In the genomic region with DNA sequence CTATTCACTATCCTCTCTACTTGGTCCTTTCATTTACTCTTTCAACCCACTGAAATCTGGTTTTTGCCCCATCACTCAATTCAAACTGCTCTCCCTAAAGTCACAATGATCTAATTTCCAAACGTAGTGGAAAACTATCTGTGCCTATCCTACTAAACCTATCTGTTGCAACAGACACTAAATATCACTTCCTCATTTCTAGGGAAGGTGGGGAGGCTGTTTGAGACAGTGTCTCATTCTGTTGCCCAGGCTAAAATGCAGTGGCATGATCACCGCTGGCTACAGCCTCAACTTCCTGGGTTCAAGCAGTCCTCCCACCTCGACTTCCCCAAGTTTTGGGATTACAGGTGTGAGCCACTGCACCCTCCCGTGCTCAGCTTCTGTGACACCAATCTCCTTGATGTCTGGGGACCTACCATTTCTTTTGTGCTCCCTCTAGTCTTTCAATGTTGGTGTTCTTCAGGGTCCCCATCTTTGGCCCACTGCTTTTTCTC, we compare ENCODE assay signal across 13 cellular contexts. TPM values are rescaled to one million over a fixed set of nuclear protein-coding genes. Genes with fewer than 3 reads are reported as not detected.
DNase-seq lines count a peak whose midpoint lies in the region; ATAC-seq and TF ChIP-seq lines count a peak whose summit lies in the region.
"Had no signal": no experiment of that assay in that cellular context is flagged by ENCODE, and none has a peak within 500 bp of the region (broad histone marks: within the 10 kb centered on the region; RNA-seq: fewer than 3 reads in every experiment).

No MANE protein-coding gene starts in this region.

- H3K9me2 ChIP-seq in GM23338 (ENCODE audit: insufficient read depth) = no peaks in the 10 kb centered on the region

- in situ Hi-C loops in GM13976 (cut with MboI; ENCODE audit: low sequenced_read_pairs, unreplicated experiment) = no loop called here
- in situ Hi-C loops in brain microvascular endothelial cell (cut with HindIII; ENCODE audit: low pct_ligation_motif_present, low sequenced_read_pairs) = no loop called here

- H3K36me3 ChIP-seq in lower lobe of right lung = no peaks in the 10 kb centered on the region
- no peaks in the 10 kb centered on the region for H3K36me3 ChIP-seq in brain microvascular endothelial cell (replicated peaks)
- H3K36me3 ChIP-seq in GM23338 (ENCODE audit: insufficient read depth) = no peaks in the 10 kb centered on the region
- H3K36me3 ChIP-seq: left lung had no signal

- H3K27me3 Mint-ChIP-seq in GM23338 (ENCODE audit: insufficient read depth, low read depth, poor library complexity) = peaks cover 2% of the 10 kb centered on the region
- H3K27me3 Mint-ChIP-seq: activated naive CD8-positive, alpha-beta T cell treated with anti-CD3 and anti-CD28 coated beads, Interleukin-2, amount 50 U/mL, for 24 hours had no signal

- no peaks in the 10 kb centered on the region; the same call in 2 of the 3 replicates for H3K36me3 Mint-ChIP-seq in GM23338 (ENCODE audit: low read depth)

- H4K20me1 ChIP-seq in GM23338 (replicated peaks; ENCODE audit: insufficient read depth) = peaks cover 31% of the 10 kb centered on the region

- H3K27me3 ChIP-seq in lower lobe of right lung (ENCODE audit: low read depth) (no peaks in the 10 kb centered on the region), brain microvascular endothelial cell (replicated peaks) (no peaks in the 10 kb centered on the region), GM23338 (ENCODE audit: insufficient read depth) (no peaks in the 10 kb centered on the region)
- H3K27me3 ChIP-seq: dorsolateral prefrontal cortex, left lung had no signal

- H3K79me2 ChIP-seq in GM23338 (replicated peaks; ENCODE audit: insufficient read depth) = peaks cover 100% of the 10 kb centered on the region

- H3K9me3 ChIP-seq in lower lobe of right lung = no peaks in the 10 kb centered on the region
- H3K9me3 ChIP-seq: left lung had no signal

- H3K9me3 Mint-ChIP-seq in GM23338 = no peaks in the 10 kb centered on the region; the same call in 2 of the 3 replicates
- H3K9me3 Mint-ChIP-seq: activated naive CD8-positive, alpha-beta T cell treated with anti-CD3 and anti-CD28 coated beads, Interleukin-2, amount 50 U/mL, for 24 hours had no signal

- H3K27ac ChIP-seq in lower lobe of right lung (no peak overlapping the region), brain microvascular endothelial cell (no peak overlapping the region), GM23338 (ENCODE audit: low read depth) (no peak overlapping the region)
- H3K27ac ChIP-seq: dorsolateral prefrontal cortex, left lung had no signal

- intact Hi-C loops in lower lobe of right lung (cut with DNase I) = no loop called here

- no peak overlapping the region for H3K27ac Mint-ChIP-seq in GM23338
- H3K27ac Mint-ChIP-seq: activated naive CD8-positive, alpha-beta T cell treated with anti-CD3 and anti-CD28 coated beads, Interleukin-2, amount 50 U/mL, for 24 hours had no signal

- ATAC-seq in HG03175 (IDR thresholded peaks at IDR 0.05; ENCODE audit: unreplicated experiment) (peak; percentile 58), lower lobe of right lung (peak; percentile 51 to 66), GM23338 (no peak)
- ATAC-seq: activated naive CD8-positive, alpha-beta T cell treated with anti-CD3 and anti-CD28 coated beads, Interleukin-2, amount 50 U/mL, for 24 hours; left lung had no signal

- TF ChIP-seq CTCF in GM13976 (IDR thresholded peaks at IDR 0.05; ENCODE audit: borderline replicate concordance, control extremely low read depth, extremely low read depth, insufficient read depth, missing control alignments) (no peak), lower lobe of right lung (IDR thresholded peaks at IDR 0.05) (no peak), brain microvascular endothelial cell (IDR thresholded peaks at IDR 0.05; ENCODE audit: low read depth, low read length, missing control alignments) (no peak), GM23338 (conservative IDR thresholded peaks at IDR 0.05; ENCODE audit: low read depth in 2 of 2) (no peak)

- no peaks in the 10 kb centered on the region for H3F3A ChIP-seq in GM23338 (replicated peaks; ENCODE audit: low read depth)

- H2AFZ ChIP-seq in GM23338 = no peak overlapping the region

- H3K4me1 ChIP-seq in lower lobe of right lung (peaks cover 47% of the 10 kb centered on the region), GM23338 (ENCODE audit: insufficient read depth) (peaks cover 11% of the 10 kb centered on the region)

- no peak overlapping the region for H3K4me3 Mint-ChIP-seq in GM23338
- H3K4me3 Mint-ChIP-seq: activated naive CD8-positive, alpha-beta T cell treated with anti-CD3 and anti-CD28 coated beads, Interleukin-2, amount 50 U/mL, for 24 hours had no signal

- no peak overlapping the region for H3K4me2 ChIP-seq in GM23338

- peaks cover 18% of the 10 kb centered on the region for H3K4me1 Mint-ChIP-seq in GM23338

- H3K4me3 ChIP-seq in lower lobe of right lung (no peak overlapping the region), brain microvascular endothelial cell (ENCODE audit: low read depth, low read length) (no peak overlapping the region), GM23338 (no peak overlapping the region)
- H3K4me3 ChIP-seq: dorsolateral prefrontal cortex, left lung had no signal

- peak; percentile 40 for DNase-seq in GM13976 (ENCODE audit: low spot score)
- DNase-seq in RPMI8226 = peak; percentile 43
- DNase-seq in lower lobe of right lung = no peak
- no peak for DNase-seq in OCI-M2 (lab: John Stamatoyannopoulos, UW; ENCODE audit: unreplicated experiment)
- DNase-seq in brain microvascular endothelial cell = no peak
- no peak for DNase-seq in GM23338 (ENCODE audit: low spot score)
- DNase-seq in stimulated activated CD4-positive, alpha-beta T cell treated with anti-CD3 and anti-CD28 coated beads, Interleukin-4, amount 100 ng/mL, for 4 hours = no peak
- DNase-seq: activated naive CD8-positive, alpha-beta T cell treated with anti-CD3 and anti-CD28 coated beads, Interleukin-2, amount 50 U/mL, for 24 hours; dorsolateral prefrontal cortex; left lung; NCI-H524; occipital lobe had no signal

TF ChIP-seq in GM23338, 12 proteins besides CTCF, POLR2A, EP300 and RAD21:
- no peak for TF ChIP-seq CREB1 (CRISPR knock-in tag; IDR thresholded peaks at IDR 0.05; ENCODE audit: low read depth)
- no peak for TF ChIP-seq ZNF331 (CRISPR knock-in tag; IDR thresholded peaks at IDR 0.05; ENCODE audit: low read depth)
- TF ChIP-seq, protein P1, sequence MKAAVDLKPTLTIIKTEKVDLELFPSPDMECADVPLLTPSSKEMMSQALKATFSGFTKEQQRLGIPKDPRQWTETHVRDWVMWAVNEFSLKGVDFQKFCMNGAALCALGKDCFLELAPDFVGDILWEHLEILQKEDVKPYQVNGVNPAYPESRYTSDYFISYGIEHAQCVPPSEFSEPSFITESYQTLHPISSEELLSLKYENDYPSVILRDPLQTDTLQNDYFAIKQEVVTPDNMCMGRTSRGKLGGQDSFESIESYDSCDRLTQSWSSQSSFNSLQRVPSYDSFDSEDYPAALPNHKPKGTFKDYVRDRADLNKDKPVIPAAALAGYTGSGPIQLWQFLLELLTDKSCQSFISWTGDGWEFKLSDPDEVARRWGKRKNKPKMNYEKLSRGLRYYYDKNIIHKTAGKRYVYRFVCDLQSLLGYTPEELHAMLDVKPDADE (IDR thresholded peaks at IDR 0.05) = no peak
- TF ChIP-seq NANOG (IDR thresholded peaks at IDR 0.05; ENCODE audit: borderline replicate concordance) = no peak
- no peak for TF ChIP-seq EZH2 (IDR thresholded peaks at IDR 0.05; ENCODE audit: low read depth, unreplicated experiment)
- no peak for TF ChIP-seq STAT1 (IDR thresholded peaks at IDR 0.05; ENCODE audit: unreplicated experiment)
- TF ChIP-seq JUNB (IDR thresholded peaks at IDR 0.05; ENCODE audit: unreplicated experiment) = no peak
- no peak for TF ChIP-seq EZH2phosphoT487 (IDR thresholded peaks at IDR 0.05; ENCODE audit: unreplicated experiment)
TF ChIP-seq in GM23338: peak in this region for 0.

RNA-seq across cellular contexts. Expression of a gene that starts 8.8 kb away (rescaled TPM):
- 37.0 TPM for total RNA-seq in lower lobe of right lung
- 31.8 and 33.6 TPM in 2 replicates for total RNA-seq in GM23338 (2014; rRNA removed; shearing (Covaris generic))
- 11.9 and 12.1 TPM in 2 replicates for polyA plus RNA-seq in GM23338 (2016; fragmentation: Nextera tagmentation; extraction: Ambion mirVana)

Comparison
In these comparisons a context has a peak if more than half of its experiments do, and no peak if none do; other contexts are left out.
1. DNase-seq: peak in GM13976 (single experiment) and RPMI8226 (single experiment); none in lower lobe of right lung (single experiment), OCI-M2 (single experiment), brain microvascular endothelial cell (single experiment), GM23338 (single experiment) and stimulated activated CD4-positive, alpha-beta T cell treated with anti-CD3 and anti-CD28 coated beads, Interleukin-4, amount 100 ng/mL, for 4 hours (0 of 2).